In the genomic region with DNA sequence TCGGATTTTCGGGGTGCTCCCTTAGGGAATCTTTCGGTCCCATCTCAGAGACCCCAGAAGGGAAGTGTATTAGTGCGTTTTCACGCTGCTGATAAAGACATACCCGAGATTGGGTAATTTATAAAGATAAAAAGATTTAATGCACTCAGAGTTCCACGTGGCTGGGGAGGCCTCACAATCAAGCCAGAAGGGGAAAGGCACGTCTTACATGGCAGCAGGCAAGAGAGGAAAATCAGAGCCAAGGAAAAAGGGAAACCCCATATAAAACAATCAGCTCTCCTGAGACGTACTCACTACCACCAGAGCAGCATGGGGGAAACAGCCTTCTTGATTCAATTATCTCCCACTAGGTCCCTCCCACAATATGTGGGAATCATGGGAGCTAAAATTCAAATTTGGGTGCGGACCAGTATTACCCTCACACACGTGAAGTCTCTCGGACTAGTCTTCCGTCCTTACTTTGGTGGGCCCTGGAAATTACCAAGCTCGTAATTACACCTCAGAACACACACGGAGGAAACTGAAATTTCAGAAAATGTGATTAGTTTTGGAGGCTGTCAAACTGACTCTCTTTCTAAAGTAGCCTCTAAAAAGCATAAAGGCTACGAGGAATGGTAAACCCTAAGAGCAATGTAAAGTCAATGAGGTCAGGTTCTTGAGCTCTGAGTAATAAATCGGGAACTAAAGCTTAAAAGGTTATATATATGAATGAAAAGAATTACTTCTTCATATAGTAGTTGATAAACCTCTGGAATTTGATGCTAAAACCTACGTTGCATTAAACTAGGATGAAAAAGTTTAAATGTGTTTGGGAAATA, we compare ENCODE assay signal across 9 cellular contexts. TPM values are rescaled to one million over a fixed set of nuclear protein-coding genes. Genes with fewer than 3 reads are reported as not detected.
DNase-seq lines count a peak whose midpoint lies in the region; ATAC-seq, FAIRE-seq and TF ChIP-seq lines count a peak whose summit lies in the region.
"Had no signal": no experiment of that assay in that cellular context is flagged by ENCODE, and none has a peak within 500 bp of the region (broad histone marks: within the 10 kb centered on the region; RNA-seq: fewer than 3 reads in every experiment).

No MANE protein-coding gene starts in this region.

- no peak for FAIRE-seq in HepG2 (lab: Jason Lieb, UNC)
- FAIRE-seq: islet of Langerhans had no signal

- TF ChIP-seq EP300 in HepG2 (IDR thresholded peaks at IDR 0.05; ENCODE audit: low read depth in 2 of 2, low read length in 2 of 2) (no peak), HepG2 (CRISPR knock-in tag; IDR thresholded peaks at IDR 0.05; ENCODE audit: borderline replicate concordance) (no peak)

- TF ChIP-seq CTCF in AG10803 (conservative IDR thresholded peaks at IDR 0.05; ENCODE audit: low read length) (no peak), HepG2 (CRISPR knock-in tag; IDR thresholded peaks at IDR 0.05) (no peak)

- CTCF ChIA-PET in HepG2 (lab: Yijun Ruan, JAX; ENCODE audit: low intra/inter-chr PET ratio, low total read pairs): no interaction called here

- H4K20me1 ChIP-seq in HepG2 (ENCODE audit: insufficient read depth, low read length): peaks cover 31% of the 10 kb centered on the region

- H3K9me3 ChIP-seq in HAP-1: peaks cover 4% of the 10 kb centered on the region
- peaks cover 6% of the 10 kb centered on the region for H3K9me3 ChIP-seq in HepG2 (ENCODE audit: low read length)

- H3K36me3 Mint-ChIP-seq in activated T-helper 17 cell treated with anti-CD3 and anti-CD28 coated beads, Interleukin-2, amount 50 U/mL, for 72 hours (ENCODE audit: low read depth): peaks cover 48% of the 10 kb centered on the region

- H3K4me3 Mint-ChIP-seq in activated T-helper 17 cell treated with anti-CD3 and anti-CD28 coated beads, Interleukin-2, amount 50 U/mL, for 72 hours: peak overlapping the region; percentile 93

- POLR2A ChIA-PET in HepG2 (lab: Yijun Ruan, JAX): interaction anchor here (0.6 to 1.8 kb wide), 12 partner anchors 10 to 540 kb away, joined by 3 to 7 read pairs (median 4); partner anchors contain the start of genes CCDC112, COMMD10, TICAM2 and TMED7

- DNase-seq in AG10803 (ENCODE audit: low read depth): no peak
- no peak for DNase-seq in HAP-1 (ENCODE audit: low spot score in 2 of 2)
- no peak for DNase-seq in HepG2 (ENCODE audit: low spot score)
- no peak for DNase-seq in T-helper 9 cell
- DNase-seq in HT-29 (ENCODE audit: low spot score): no peak
- DNase-seq in AG20443 (ENCODE audit: low spot score): no peak

- no peak for TF ChIP-seq RAD21 in HepG2 (CRISPR knock-in tag; IDR thresholded peaks at IDR 0.05)

- peaks cover 10% of the 10 kb centered on the region for H3K4me1 Mint-ChIP-seq in activated T-helper 17 cell treated with anti-CD3 and anti-CD28 coated beads, Interleukin-2, amount 50 U/mL, for 72 hours

- peak overlapping the region; percentile 76 for H3K4me2 ChIP-seq in HepG2 (ENCODE audit: low read depth, low read length)

- BruUV-seq in HepG2 (replicated peaks; lab: Mats Ljungman, UMichigan): TSS peak; percentile 78

- H3K4me3 ChIP-seq in AG10803 (ENCODE audit: low read length) (peak overlapping the region; percentile 45), HAP-1 (peak overlapping the region; percentile 22), HepG2 (replicated peaks in 1 of 3; ENCODE audit: insufficient read depth in 1 of 3, low read depth in 2 of 3, low read length in 3 of 3) (peak overlapping the region in 2 of 3 experiments; percentile 30 to 54; a peak in 4 of 6 replicates), urinary bladder (ENCODE audit: low read depth, low read length) (no peak overlapping the region)

- no peaks in the 10 kb centered on the region for H3K27me3 Mint-ChIP-seq in activated T-helper 17 cell treated with anti-CD3 and anti-CD28 coated beads, Interleukin-2, amount 50 U/mL, for 72 hours

- peak overlapping the region; percentile 46 for H2AFZ ChIP-seq in HepG2 (ENCODE audit: low read length)

- no peaks in the 10 kb centered on the region for H3K9me3 Mint-ChIP-seq in activated T-helper 17 cell treated with anti-CD3 and anti-CD28 coated beads, Interleukin-2, amount 50 U/mL, for 72 hours

- peak overlapping the region; percentile 43 for H3K9ac ChIP-seq in HepG2 (ENCODE audit: insufficient read depth, low read depth, low read length)

- WGBS in HepG2 (ENCODE audit: low lambda C conversion rate): 53% methylated on average over 18 of the region's 18 CpGs
- 55% methylated on average over 18 of the region's 18 CpGs for WGBS in urinary bladder

- H3K79me2 ChIP-seq in HepG2 (ENCODE audit: insufficient read depth, low read length): peaks cover 40% of the 10 kb centered on the region

- H3K27ac ChIP-seq in HepG2 (ENCODE audit: extremely low read length, insufficient read depth, low read length): peak overlapping the region; percentile 46
- H3K27ac ChIP-seq in urinary bladder (ENCODE audit: low read depth): peak overlapping the region; percentile 39

- TF ChIP-seq POLR2A in HepG2 (IDR thresholded peaks at IDR 0.05; ENCODE audit: insufficient read depth in 1 of 2, low read depth in 2 of 2, low read length in 2 of 2): no peak

- H3K36me3 ChIP-seq in HAP-1 (replicated peaks) (peaks cover 20% of the 10 kb centered on the region), HepG2 (replicated peaks in 1 of 2; ENCODE audit: control insufficient read depth in 1 of 2, insufficient read depth in 2 of 2, low read length in 2 of 2) (no peaks in the 10 kb centered on the region), urinary bladder (ENCODE audit: insufficient read depth) (no peaks in the 10 kb centered on the region)

- ATAC-seq in activated T-helper 17 cell treated with anti-CD3 and anti-CD28 coated beads, Interleukin-2, amount 50 U/mL, for 72 hours (replicated peaks): peak; percentile 6
- ATAC-seq in HepG2: no peak

- H3K27me3 ChIP-seq in HAP-1 (ENCODE audit: low read depth): no peaks in the 10 kb centered on the region
- no peaks in the 10 kb centered on the region; a peak in 1 of 5 replicates for H3K27me3 ChIP-seq in HepG2 (ENCODE audit: control insufficient read depth in 1 of 2, insufficient read depth in 2 of 2, low read length in 2 of 2)

- H3K4me1 ChIP-seq in HAP-1 (peaks cover 8% of the 10 kb centered on the region), HepG2 (ENCODE audit: insufficient read depth, low read length) (peaks cover 19% of the 10 kb centered on the region), urinary bladder (ENCODE audit: insufficient read depth) (no peaks in the 10 kb centered on the region)

- intact Hi-C loops in HepG2 (cut with micrococcal nuclease; ENCODE audit: unreplicated experiment): no loop called here

- in situ Hi-C loops in HAP-1 (cut with MboI; ENCODE audit: low sequenced_read_pairs): no loop called here
- in situ Hi-C loops in HepG2 (cut with HindIII; ENCODE audit: extremely low pct_ligation_motif_present, low pct_unique_long_range_greater_than_20kb): loop anchor here (5.0 to 10.0 kb wide), 2 partner anchors 42 to 290 kb away; no protein-coding TSS in a partner anchor

- H3K27ac Mint-ChIP-seq in activated T-helper 17 cell treated with anti-CD3 and anti-CD28 coated beads, Interleukin-2, amount 50 U/mL, for 72 hours: peak overlapping the region; percentile 97

RNA-seq across cellular contexts. Expression of gene FEM1C, which starts 0.7 kb away (rescaled TPM):
- total RNA-seq in activated T-helper 17 cell treated with anti-CD3 and anti-CD28 coated beads, Interleukin-2, amount 50 U/mL, for 72 hours: 10 to 100 TPM; 14.2 to 33.7 TPM
- total RNA-seq in HepG2 (2016; rRNA removed; fragmentation: Illumina TruSeq; extraction: Trizol) (5.5 and 11.1 TPM in 2 replicates), urinary bladder (42.1 TPM)
- total RNA-seq in HepG2 (2016; cell fraction: cytosol; rRNA removed; fragmentation: Illumina TruSeq; extraction: Trizol; ENCODE audit: low read depth): 0.61 and 0.62 TPM in 2 replicates
- 5.9 and 10.2 TPM in 2 replicates for total RNA-seq in HepG2 (2016; cell fraction: insoluble cytoplasmic fraction; rRNA removed; fragmentation: Illumina TruSeq; extraction: Trizol)
- total RNA-seq in HepG2 (2016; cell fraction: membrane; rRNA removed; fragmentation: Illumina TruSeq; extraction: Trizol): 3.9 and 4.5 TPM in 2 replicates
- 10.2 and 10.6 TPM in 2 replicates for total RNA-seq in HepG2 (2016; cell fraction: nucleus; rRNA removed; fragmentation: Illumina TruSeq; extraction: Trizol)
- polyA plus RNA-seq in HepG2 (2011; rRNA removed) (6.1 and 8.3 TPM in 2 replicates), urinary bladder (11.0 TPM)
- 2.9 and 4.4 TPM in 2 replicates for polyA plus RNA-seq in HepG2 (2011; cell fraction: cytosol; rRNA removed)
- polyA plus RNA-seq in HepG2 (2011; cell fraction: nucleus; rRNA removed): 4.6 and 5.1 TPM in 2 replicates
- polyA plus RNA-seq in HepG2 (2012): 7.4 and 8.4 TPM in 2 replicates
- 0.19 and 0.23 TPM in 2 replicates for polyA plus RNA-seq in HepG2 (2016; cell fraction: cytosol; fragmentation: Illumina TruSeq; extraction: Trizol; ENCODE audit: low read depth)
- 6.5 and 7.0 TPM in 2 replicates for polyA plus RNA-seq in HepG2 (2016; cell fraction: insoluble cytoplasmic fraction; fragmentation: Illumina TruSeq; extraction: Trizol; ENCODE audit: low read depth)
- 1.5 and 1.7 TPM in 2 replicates for polyA plus RNA-seq in HepG2 (2016; cell fraction: membrane; fragmentation: Illumina TruSeq; extraction: Trizol; ENCODE audit: low read depth)
- 12.4 and 13.4 TPM in 2 replicates for polyA plus RNA-seq in HepG2 (2016; cell fraction: nucleus; fragmentation: Illumina TruSeq; extraction: Trizol; ENCODE audit: insufficient read depth, low read depth)
- 6.1 and 8.3 TPM in 2 replicates for polyA minus RNA-seq in HepG2 (2011; rRNA and poly(A)+ RNA removed; ENCODE audit: low replicate concordance)
- polyA minus RNA-seq in HepG2 (2011; cell fraction: cytosol; rRNA and poly(A)+ RNA removed): 9.9 and 11.2 TPM in 2 replicates
- polyA minus RNA-seq in HepG2 (2011; cell fraction: nucleus; rRNA and poly(A)+ RNA removed): 17.0 and 21.4 TPM in 2 replicates
- total RNA-seq in HT-29 (2014; rRNA removed; shearing (Covaris generic)): 6.7 and 7.3 TPM in 2 replicates

RNA-seq across cellular contexts. Expression of gene TICAM2, which starts 57.0 kb away (rescaled TPM):
- total RNA-seq in activated T-helper 17 cell treated with anti-CD3 and anti-CD28 coated beads, Interleukin-2, amount 50 U/mL, for 72 hours: 1 to 10 TPM in 1 of 2 donors, under 1 TPM in 1; 0.56 to 3.6 TPM
- 0.04 TPM in 1 of 2 replicates, not detected in the other for total RNA-seq in HepG2 (2016; rRNA removed; fragmentation: Illumina TruSeq; extraction: Trizol)
- total RNA-seq in HepG2 (2016; cell fraction: cytosol; rRNA removed; fragmentation: Illumina TruSeq; extraction: Trizol; ENCODE audit: low read depth): not detected in 2 replicates
- 0.06 TPM in 1 of 2 replicates, not detected in the other for total RNA-seq in HepG2 (2016; cell fraction: insoluble cytoplasmic fraction; rRNA removed; fragmentation: Illumina TruSeq; extraction: Trizol)
- 0.06 TPM in 1 of 2 replicates, not detected in the other for total RNA-seq in HepG2 (2016; cell fraction: membrane; rRNA removed; fragmentation: Illumina TruSeq; extraction: Trizol)
- total RNA-seq in HepG2 (2016; cell fraction: nucleus; rRNA removed; fragmentation: Illumina TruSeq; extraction: Trizol): not detected in 2 replicates
- not detected in 2 replicates for polyA plus RNA-seq in HepG2 (2011; rRNA removed)
- polyA plus RNA-seq in HepG2 (2011; cell fraction: cytosol; rRNA removed): not detected in 2 replicates
- polyA plus RNA-seq in HepG2 (2011; cell fraction: nucleus; rRNA removed): 0.09 and 0.13 TPM in 2 replicates
- not detected in 2 replicates for polyA plus RNA-seq in HepG2 (2012)
- polyA plus RNA-seq in HepG2 (2016; cell fraction: cytosol; fragmentation: Illumina TruSeq; extraction: Trizol; ENCODE audit: low read depth): not detected in 2 replicates
- not detected in 2 replicates for polyA plus RNA-seq in HepG2 (2016; cell fraction: insoluble cytoplasmic fraction; fragmentation: Illumina TruSeq; extraction: Trizol; ENCODE audit: low read depth)
- not detected in 2 replicates for polyA plus RNA-seq in HepG2 (2016; cell fraction: membrane; fragmentation: Illumina TruSeq; extraction: Trizol; ENCODE audit: low read depth)
- polyA plus RNA-seq in HepG2 (2016; cell fraction: nucleus; fragmentation: Illumina TruSeq; extraction: Trizol; ENCODE audit: insufficient read depth, low read depth): not detected in 2 replicates
- polyA minus RNA-seq in HepG2 (2011; rRNA and poly(A)+ RNA removed; ENCODE audit: low replicate concordance): 0.12 TPM in 1 of 2 replicates, not detected in the other
- not detected in 2 replicates for polyA minus RNA-seq in HepG2 (2011; cell fraction: cytosol; rRNA and poly(A)+ RNA removed)
- polyA minus RNA-seq in HepG2 (2011; cell fraction: nucleus; rRNA and poly(A)+ RNA removed): 0.26 and 0.99 TPM in 2 replicates
- total RNA-seq in urinary bladder: 11.9 TPM
- 3.0 TPM for polyA plus RNA-seq in urinary bladder
- 0.47 TPM in 1 of 2 replicates, not detected in the other for total RNA-seq in HT-29 (2014; rRNA removed; shearing (Covaris generic))
